Comparison of ENCODE assay signal across 8 cellular contexts in genomic region chrX:63754860-63755579, GRCh38. TPM values are rescaled to one million over a fixed set of nuclear protein-coding genes. Genes with fewer than 3 reads are reported as not detected.
DNase-seq lines count a peak whose midpoint lies in the region; ATAC-seq and TF ChIP-seq lines count a peak whose summit lies in the region.

No MANE protein-coding gene starts in this region.

- peak overlapping the region; percentile 77 for H3K27ac ChIP-seq in epithelial cell of prostate

- DNase-seq in DMS 273 treated with DMSO at 0.1 percent for 48 hours (lab: John Stamatoyannopoulos, UW) (peak; percentile 90), OCI-M2 (lab: John Stamatoyannopoulos, UW; ENCODE audit: unreplicated experiment) (peak; percentile 47), epithelial cell of prostate (ENCODE audit: low read depth, low spot score) (peak; percentile 65), mucosa of descending colon (peak; percentile 90 to 95 (median 92))
- peak; percentile 83 for DNase-seq in activated T-cell treated with anti-CD3 and anti-CD28 coated beads, Interleukin-2, amount 50 U/mL, for 1 hour
- DNase-seq in stimulated activated CD8-positive, alpha-beta memory T cell treated with anti-CD3 and anti-CD28 coated beads, Interleukin-4, amount 100 ng/mL, for 1 hour (ENCODE audit: low read depth in 2 of 2, low spot score in 1 of 2), result peak; percentile 45 to 68

- H3K27ac Mint-ChIP-seq in IgD-negative memory B cell, result peak overlapping the region; percentile 60 to 92 (median 70)

- no peaks in the 10 kb centered on the region for H3K36me3 Mint-ChIP-seq in IgD-negative memory B cell

- TF ChIP-seq CTCF in mucosa of descending colon (IDR thresholded peaks at IDR 0.05), result no peak

- H3K9me3 Mint-ChIP-seq in IgD-negative memory B cell, result no peaks in the 10 kb centered on the region

- H3K9me3 ChIP-seq in mucosa of descending colon, result no peaks in the 10 kb centered on the region

- H3K4me3 ChIP-seq in mucosa of descending colon, result peak overlapping the region; percentile 51

- H3K36me3 ChIP-seq in mucosa of descending colon (ENCODE audit: low read depth), result no peaks in the 10 kb centered on the region

- peak overlapping the region; percentile 95 to 99 (median 98) for H3K4me3 Mint-ChIP-seq in IgD-negative memory B cell

- H3K4me1 ChIP-seq in mucosa of descending colon (ENCODE audit: low read depth), result peaks cover 2% of the 10 kb centered on the region

- intact Hi-C loops in mucosa of descending colon (cut with DNase I, micrococcal nuclease), result no loop called here

- ATAC-seq in GM21528 (IDR thresholded peaks at IDR 0.05; ENCODE audit: low FRiP score, unreplicated experiment), result peak; percentile 99
- peak; percentile 97 for ATAC-seq in mucosa of descending colon

- peaks cover 9 to 14% (median 12%) of the 10 kb centered on the region in 3 donors for H3K4me1 Mint-ChIP-seq in IgD-negative memory B cell

- H3K27me3 Mint-ChIP-seq in IgD-negative memory B cell, result peaks cover 3% of the 10 kb centered on the region

RNA-seq across cellular contexts. Expression of gene ARHGEF9, which starts 30.0 kb away (rescaled TPM):
- polyA plus RNA-seq in IgD-negative memory B cell, result 5.2 TPM
- total RNA-seq in mucosa of descending colon, result 10 to 100 TPM; 33.7 to 34.6 (median 34.3) TPM

Comparison
In these comparisons a context has a peak if more than half of its experiments do, and no peak if none do; other contexts are left out.
1. Peak in every context shown above with its lines: DNase-seq, ATAC-seq, H3K4me3 ChIP-seq and H3K27ac ChIP-seq.